ENCODE assay signal across 1 cellular context in the genomic region with DNA sequence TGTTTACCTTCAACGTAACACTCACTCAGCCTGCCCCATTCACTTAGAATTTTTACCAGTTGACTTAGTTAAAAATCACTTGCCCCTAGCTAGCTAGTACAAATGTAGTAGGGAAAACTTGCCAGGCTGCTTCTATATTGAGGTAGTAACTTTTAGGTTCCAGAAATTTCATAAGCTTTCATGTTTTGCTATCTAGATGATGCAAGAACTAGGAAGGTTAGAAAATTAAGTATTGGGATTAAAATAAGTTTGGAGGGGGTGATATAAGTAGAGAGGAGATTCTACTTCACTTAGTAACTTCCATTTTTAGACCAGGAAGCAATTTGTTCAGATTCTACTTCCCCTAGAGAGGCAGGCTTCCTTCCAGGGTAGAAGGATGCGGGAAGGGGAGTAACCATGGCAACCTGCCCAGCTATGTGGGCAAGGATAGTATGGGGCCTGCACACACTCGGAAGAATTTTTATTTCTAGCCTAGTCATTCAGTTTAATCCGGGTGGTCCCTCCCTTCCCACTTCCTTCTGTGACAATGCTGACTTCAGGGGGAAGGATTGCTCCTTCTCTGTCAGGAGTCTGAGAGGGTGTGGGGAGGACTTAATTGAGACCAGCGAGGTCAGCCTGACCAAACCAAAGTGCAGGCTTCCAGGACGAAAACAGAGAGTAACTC.
A peak's percentile ranks its signal among the peaks of the same experiment; 100 is the strongest.
TF ChIP-seq lines count a peak whose summit lies in the region.

No MANE protein-coding gene starts in this region.

TF ChIP-seq in HepG2, 621 proteins besides CTCF, POLR2A, EP300 and RAD21 (continued from another document):
- TF ChIP-seq, protein P1, sequence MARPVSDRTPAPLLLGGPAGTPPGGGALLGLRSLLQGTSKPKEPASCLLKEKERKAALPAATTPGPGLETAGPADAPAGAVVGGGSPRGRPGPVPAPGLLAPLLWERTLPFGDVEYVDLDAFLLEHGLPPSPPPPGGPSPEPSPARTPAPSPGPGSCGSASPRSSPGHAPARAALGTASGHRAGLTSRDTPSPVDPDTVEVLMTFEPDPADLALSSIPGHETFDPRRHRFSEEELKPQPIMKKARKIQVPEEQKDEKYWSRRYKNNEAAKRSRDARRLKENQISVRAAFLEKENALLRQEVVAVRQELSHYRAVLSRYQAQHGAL (CRISPR knock-in tag; IDR thresholded peaks at IDR 0.05; ENCODE audit: not compliant biosample characterization) = no peak
- no peak for TF ChIP-seq FIP1L1 (IDR thresholded peaks at IDR 0.05; ENCODE audit: borderline replicate concordance, insufficient read depth, low read depth, low read length)
- TF ChIP-seq, protein P2, sequence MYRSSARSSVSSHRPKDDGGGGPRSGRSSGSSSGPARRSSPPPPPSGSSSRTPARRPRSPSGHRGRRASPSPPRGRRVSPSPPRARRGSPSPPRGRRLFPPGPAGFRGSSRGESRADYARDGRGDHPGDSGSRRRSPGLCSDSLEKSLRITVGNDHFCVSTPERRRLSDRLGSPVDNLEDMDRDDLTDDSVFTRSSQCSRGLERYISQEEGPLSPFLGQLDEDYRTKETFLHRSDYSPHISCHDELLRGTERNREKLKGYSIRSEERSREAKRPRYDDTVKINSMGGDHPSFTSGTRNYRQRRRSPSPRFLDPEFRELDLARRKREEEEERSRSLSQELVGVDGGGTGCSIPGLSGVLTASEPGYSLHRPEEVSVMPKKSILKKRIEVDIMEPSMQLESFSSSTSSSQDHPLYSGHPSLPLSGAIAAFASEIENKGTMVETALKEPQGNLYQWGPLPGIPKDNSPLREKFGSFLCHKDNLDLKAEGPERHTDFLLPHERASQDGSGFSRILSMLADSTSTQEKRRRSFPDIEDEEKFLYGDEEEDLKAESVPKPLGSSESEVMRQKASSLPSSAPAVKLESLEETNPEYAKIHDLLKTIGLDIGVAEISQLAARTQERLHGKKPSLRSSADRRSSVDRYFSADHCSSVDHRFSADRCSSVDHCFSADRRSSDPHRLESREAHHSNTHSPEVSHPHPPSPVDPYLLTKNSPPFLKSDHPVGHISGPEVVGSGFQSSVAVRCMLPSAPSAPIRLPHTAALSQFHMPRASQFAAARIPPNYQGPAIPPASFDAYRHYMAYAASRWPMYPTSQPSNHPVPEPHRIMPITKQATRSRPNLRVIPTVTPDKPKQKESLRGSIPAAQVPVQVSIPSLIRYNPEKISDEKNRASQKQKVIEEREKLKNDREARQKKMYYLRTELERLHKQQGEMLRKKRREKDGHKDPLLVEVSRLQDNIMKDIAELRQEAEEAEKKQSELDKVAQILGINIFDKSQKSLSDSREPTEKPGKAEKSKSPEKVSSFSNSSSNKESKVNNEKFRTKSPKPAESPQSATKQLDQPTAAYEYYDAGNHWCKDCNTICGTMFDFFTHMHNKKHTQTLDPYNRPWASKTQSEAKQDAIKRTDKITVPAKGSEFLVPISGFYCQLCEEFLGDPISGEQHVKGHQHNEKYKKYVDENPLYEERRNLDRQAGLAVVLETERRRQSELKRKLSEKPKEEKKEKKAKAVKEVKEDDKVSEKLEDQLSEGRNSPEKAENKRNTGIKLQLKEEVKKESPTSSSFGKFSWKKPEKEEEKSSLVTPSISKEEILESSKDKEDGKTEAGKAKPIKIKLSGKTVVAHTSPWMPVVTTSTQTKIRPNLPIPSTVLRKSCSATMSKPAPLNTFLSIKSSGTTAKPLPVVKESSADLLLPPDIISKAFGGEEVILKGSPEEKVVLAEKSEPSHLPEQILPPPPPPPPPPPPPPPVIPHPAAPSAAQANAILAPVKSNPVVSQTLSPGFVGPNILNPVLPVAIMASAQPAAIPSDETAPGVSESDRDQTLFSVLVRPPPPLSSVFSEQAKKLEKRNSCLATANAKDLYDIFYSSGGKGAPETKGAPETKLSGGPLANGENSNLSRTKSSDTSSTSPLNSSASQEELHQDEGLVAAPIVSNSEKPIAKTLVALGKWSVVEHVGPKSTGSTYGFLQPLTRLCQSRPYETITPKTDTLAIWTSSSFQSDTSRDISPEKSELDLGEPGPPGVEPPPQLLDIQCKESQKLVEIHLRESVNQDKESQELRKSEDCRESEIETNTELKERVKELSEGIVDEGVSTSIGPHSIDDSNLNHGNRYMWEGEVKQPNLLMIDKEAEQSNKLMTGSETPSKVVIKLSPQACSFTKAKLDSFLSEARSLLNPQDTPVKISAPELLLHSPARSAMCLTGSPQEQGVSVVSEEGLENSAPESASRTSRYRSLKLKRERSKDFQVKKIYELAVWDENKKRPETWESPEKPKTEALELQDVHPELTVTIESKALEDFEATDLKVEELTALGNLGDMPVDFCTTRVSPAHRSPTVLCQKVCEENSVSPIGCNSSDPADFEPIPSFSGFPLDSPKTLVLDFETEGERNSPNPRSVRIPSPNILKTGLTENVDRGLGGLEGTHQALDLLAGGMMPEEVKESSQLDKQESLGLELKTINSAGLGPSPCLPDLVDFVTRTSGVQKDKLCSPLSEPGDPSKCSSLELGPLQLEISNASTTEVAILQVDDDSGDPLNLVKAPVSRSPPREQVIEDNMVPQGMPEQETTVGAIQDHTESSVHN (CRISPR knock-in tag; IDR thresholded peaks at IDR 0.05) = no peak
- no peak for TF ChIP-seq ZC3H4 (CRISPR knock-in tag; IDR thresholded peaks at IDR 0.05; ENCODE audit: borderline replicate concordance)
- no peak for TF ChIP-seq ZNF546 (CRISPR knock-in tag; conservative IDR thresholded peaks at IDR 0.05)
- TF ChIP-seq HMG20B (CRISPR knock-in tag; conservative IDR thresholded peaks at IDR 0.05) = no peak
- TF ChIP-seq RFX1 (IDR thresholded peaks at IDR 0.05) = peak; percentile 15; the same call in 1 of the 2 replicates
